ENCODE assay signal across 16 cellular contexts in the genomic region with DNA sequence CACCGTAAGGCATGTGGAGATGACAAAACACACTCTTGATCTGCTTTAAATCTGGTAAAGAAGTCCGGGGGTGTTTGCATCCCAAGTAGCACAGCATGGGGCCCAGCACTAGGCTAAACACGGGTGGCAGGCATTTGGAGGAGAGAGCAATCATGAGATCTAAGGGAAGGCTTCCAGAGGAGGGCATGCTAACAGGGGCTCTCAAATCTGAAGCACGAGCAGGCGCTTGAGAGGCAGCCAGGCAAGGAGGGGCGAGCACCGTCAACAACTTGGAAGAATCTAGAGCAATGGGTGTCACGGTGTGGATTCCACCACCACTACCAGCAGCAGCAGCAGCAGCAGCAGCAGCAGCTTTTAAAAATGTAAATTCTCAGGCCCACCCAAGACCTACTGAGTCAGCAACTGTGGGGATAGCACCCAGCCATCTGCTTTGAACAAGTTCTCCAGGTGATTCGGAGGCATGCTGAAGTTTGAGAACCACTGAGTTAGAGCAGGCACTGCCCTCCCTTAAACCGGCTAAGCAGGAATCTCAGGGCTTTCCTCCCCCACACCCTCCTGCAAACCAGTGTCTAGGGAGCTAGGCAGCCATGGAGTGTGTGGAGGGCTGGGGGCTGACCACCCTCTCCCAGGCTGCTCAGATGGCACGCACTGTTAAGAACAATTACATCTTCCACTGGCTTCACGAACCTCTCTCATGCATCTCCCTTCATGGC.
"Had no signal": no experiment of that assay in that cellular context is flagged by ENCODE, and none has a peak within 500 bp of the region (broad histone marks: within the 10 kb centered on the region; RNA-seq: fewer than 3 reads in every experiment).

No MANE protein-coding gene starts in this region.

- H3K9me3 Mint-ChIP-seq: activated B cell treated with CpG ODN at 0.5 μM for 24 hours; activated naive CD4-positive, alpha-beta T cell treated with anti-CD3 and anti-CD28 coated beads, Interleukin-2, amount 10 ng/mL, durations not matched to agents 7 days and 5 days; effector memory CD8-positive, alpha-beta T cell; T-helper 1 cell treated with Interleukin-12 subunit alpha and Interleukin-12 subunit beta and Interleukin-4 antibody, amounts not matched to agents 30 μg/mL and 1 μg/mL, for 36 hours had no signal

- H3K9me3 ChIP-seq: gastroesophageal sphincter, sigmoid colon, spleen, stomach, thoracic aorta, vagina had no signal

- H3K4me3 ChIP-seq: gastroesophageal sphincter, hepatocyte, neural progenitor cell, sigmoid colon, spleen, stomach, thoracic aorta, vagina had no signal

- H3K4me1 ChIP-seq: gastroesophageal sphincter, neural progenitor cell, sigmoid colon, spleen, stomach, vagina had no signal

- H3K27me3 Mint-ChIP-seq: activated B cell treated with CpG ODN at 0.5 μM for 24 hours; activated naive CD4-positive, alpha-beta T cell treated with anti-CD3 and anti-CD28 coated beads, Interleukin-2, amount 10 ng/mL, durations not matched to agents 7 days and 5 days; effector memory CD8-positive, alpha-beta T cell; naive B cell had no signal

- H3K27ac ChIP-seq: epithelial cell of prostate, gastroesophageal sphincter, hepatocyte, neural progenitor cell, sigmoid colon, spleen, stomach, thoracic aorta, vagina had no signal

- H3K27me3 ChIP-seq: gastroesophageal sphincter, hepatocyte, neural progenitor cell, sigmoid colon, spleen, stomach, vagina had no signal

- H3K36me3 Mint-ChIP-seq: neural progenitor cell had no signal

- H3K4me3 Mint-ChIP-seq: activated B cell treated with CpG ODN at 0.5 μM for 24 hours; activated naive CD4-positive, alpha-beta T cell treated with anti-CD3 and anti-CD28 coated beads, Interleukin-2, amount 10 ng/mL, durations not matched to agents 7 days and 5 days; effector memory CD8-positive, alpha-beta T cell; naive B cell; neural progenitor cell; T-helper 1 cell treated with Interleukin-12 subunit alpha and Interleukin-12 subunit beta and Interleukin-4 antibody, amounts not matched to agents 30 μg/mL and 1 μg/mL, for 36 hours had no signal

- H3K27ac Mint-ChIP-seq: activated B cell treated with CpG ODN at 0.5 μM for 24 hours; activated naive CD4-positive, alpha-beta T cell treated with anti-CD3 and anti-CD28 coated beads, Interleukin-2, amount 10 ng/mL, durations not matched to agents 7 days and 5 days; effector memory CD8-positive, alpha-beta T cell; naive B cell; neural progenitor cell; T-helper 1 cell treated with Interleukin-12 subunit alpha and Interleukin-12 subunit beta and Interleukin-4 antibody, amounts not matched to agents 30 μg/mL and 1 μg/mL, for 36 hours had no signal

- H3K4me1 Mint-ChIP-seq: activated B cell treated with CpG ODN at 0.5 μM for 24 hours; activated naive CD4-positive, alpha-beta T cell treated with anti-CD3 and anti-CD28 coated beads, Interleukin-2, amount 10 ng/mL, durations not matched to agents 7 days and 5 days; neural progenitor cell had no signal

- H3K36me3 ChIP-seq: neural progenitor cell, sigmoid colon, thoracic aorta, vagina had no signal

- ATAC-seq: effector memory CD8-positive, alpha-beta T cell; gastroesophageal sphincter had no signal

- DNase-seq: activated B cell treated with CpG ODN at 0.5 μM for 24 hours; activated naive CD4-positive, alpha-beta T cell treated with anti-CD3 and anti-CD28 coated beads, Interleukin-2, amount 10 ng/mL, durations not matched to agents 7 days and 5 days; dermis blood vessel endothelial cell; effector memory CD8-positive, alpha-beta T cell; naive B cell; sigmoid colon; spleen; stimulated activated CD4-positive, alpha-beta T cell treated with anti-CD3 and anti-CD28 coated beads, Interleukin-1b, Interleukin-23, amount 100 ng/mL, for 48 hours; stomach had no signal
